17 cellular contexts compared by ENCODE assay signal in the genomic region with DNA sequence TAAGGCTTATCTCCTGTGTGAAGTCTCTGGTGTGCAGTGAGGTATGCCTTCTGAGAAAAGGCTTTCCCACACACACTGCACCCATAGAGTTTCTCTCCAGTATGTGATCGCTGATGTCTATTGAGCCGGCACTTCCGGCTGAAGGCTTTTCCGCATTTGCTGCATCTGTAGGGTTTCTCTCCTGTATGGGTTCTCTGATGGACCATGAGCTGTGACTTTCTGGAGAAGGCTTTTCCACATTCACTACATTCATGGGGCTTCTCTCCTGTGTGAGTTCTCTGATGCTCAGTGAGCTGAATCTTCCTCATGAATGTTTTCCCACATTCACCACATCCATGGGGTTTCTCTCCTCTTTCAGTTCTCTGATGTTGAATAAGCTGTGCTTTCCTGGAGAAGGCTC. TPM values are rescaled to one million over a fixed set of nuclear protein-coding genes. Genes with fewer than 3 reads are reported as not detected.
DNase-seq lines count a peak whose midpoint lies in the region; ATAC-seq, FAIRE-seq and TF ChIP-seq lines count a peak whose summit lies in the region.
"Had no signal": no experiment of that assay in that cellular context is flagged by ENCODE, and none has a peak within 500 bp of the region (broad histone marks: within the 10 kb centered on the region; RNA-seq: fewer than 3 reads in every experiment).

No MANE protein-coding gene starts in this region.

- H3K36me3 Mint-ChIP-seq in stimulated activated naive B cell treated with anti-CD40 and anti-IgM and Interleukin-4, amounts not matched to agents 10 μg/mL and 1 μg/mL and 100 μg/mL, for 72 hours: peaks cover 84 to 98% of the 10 kb centered on the region in 2 donors
- H3K36me3 Mint-ChIP-seq in CD4-positive, alpha-beta T cell (ENCODE audit: low read depth): peaks cover 97% of the 10 kb centered on the region
- peaks cover 94% of the 10 kb centered on the region for H3K36me3 Mint-ChIP-seq in activated naive CD8-positive, alpha-beta T cell treated with anti-CD3 and anti-CD28 coated beads for 36 hours

- no peak overlapping the region for H3K4me3 ChIP-seq in HCT116 (replicated peaks in 1 of 2; ENCODE audit: low read depth in 1 of 2, low read length in 2 of 2)
- H3K4me3 ChIP-seq in bronchial epithelial cell (ENCODE audit: low read depth, low read length): no peak overlapping the region
- peak overlapping the region; percentile 12 to 25 for H3K4me3 ChIP-seq in kidney (ENCODE audit: low read length in 2 of 2)

- H3K9me2 ChIP-seq in HCT116 (ENCODE audit: insufficient read depth): no peaks in the 10 kb centered on the region

- H3K79me2 ChIP-seq in HCT116 (ENCODE audit: insufficient read depth, low read length): no peaks in the 10 kb centered on the region

- no peaks in the 10 kb centered on the region for H3K4me1 ChIP-seq in HCT116 (ENCODE audit: control insufficient read depth in 1 of 2, insufficient read depth in 2 of 2, low read length in 2 of 2)
- no peaks in the 10 kb centered on the region for H3K4me1 ChIP-seq in kidney (ENCODE audit: control insufficient read depth in 1 of 2, insufficient read depth in 1 of 2, low read depth in 1 of 2, low read length in 2 of 2)

- H3K9ac ChIP-seq in HCT116 (ENCODE audit: low read length): no peak overlapping the region
- H3K9ac ChIP-seq in kidney (ENCODE audit: low read length in 2 of 2): no peak overlapping the region

- H3K27ac Mint-ChIP-seq in stimulated activated naive B cell treated with anti-CD40 and anti-IgM and Interleukin-4, amounts not matched to agents 10 μg/mL and 1 μg/mL and 100 μg/mL, for 72 hours: peak overlapping the region; percentile 56
- no peak overlapping the region for H3K27ac Mint-ChIP-seq in CD4-positive, alpha-beta T cell
- H3K27ac Mint-ChIP-seq in activated naive CD8-positive, alpha-beta T cell treated with anti-CD3 and anti-CD28 coated beads for 36 hours: no peak overlapping the region
- H3K27ac Mint-ChIP-seq: CD14-positive monocyte had no signal

- DNase-seq in HCT116 (ENCODE audit: low read depth, low spot score): no peak
- DNase-seq in bronchial epithelial cell (ENCODE audit: low read depth): no peak
- DNase-seq in kidney: no peak
- no peak for DNase-seq in stimulated activated naive B cell treated with anti-CD40 and anti-IgM and Interleukin-4, amounts not matched to agents 10 μg/mL and 1 μg/mL and 100 μg/mL, for 72 hours
- DNase-seq in dermis blood vessel endothelial cell: no peak
- no peak for DNase-seq in CD4-positive, alpha-beta T cell
- DNase-seq in activated naive CD8-positive, alpha-beta T cell treated with anti-CD3 and anti-CD28 coated beads for 36 hours: no peak
- DNase-seq: DMS53, H7, NCI-H1417 treated with DMSO at 0.1 percent for 48 hours, NCI-H2029, NCI-H2171, NCI-H446, NCI-H69, SHP77 had no signal

- POLR2A ChIA-PET in HCT116 (lab: Charles Lee): no interaction called here
- POLR2A ChIA-PET in CD4-positive, alpha-beta T cell (lab: Charles Lee): no interaction called here

- FAIRE-seq in bronchial epithelial cell (lab: Jason Lieb, UNC): peak; percentile 18
- FAIRE-seq in kidney (lab: Jason Lieb, UNC): no peak
- FAIRE-seq: GM19239 had no signal

- no peak for TF ChIP-seq POLR2A in HCT116 (IDR thresholded peaks at IDR 0.05; ENCODE audit: borderline replicate concordance, extremely low read depth, insufficient read depth, insufficient read length)

- H3K9me3 Mint-ChIP-seq in stimulated activated naive B cell treated with anti-CD40 and anti-IgM and Interleukin-4, amounts not matched to agents 10 μg/mL and 1 μg/mL and 100 μg/mL, for 72 hours: peaks cover 58 to 67% of the 10 kb centered on the region in 2 donors
- H3K9me3 Mint-ChIP-seq in CD4-positive, alpha-beta T cell: peaks cover 37% of the 10 kb centered on the region
- peaks cover 79% of the 10 kb centered on the region for H3K9me3 Mint-ChIP-seq in activated naive CD8-positive, alpha-beta T cell treated with anti-CD3 and anti-CD28 coated beads for 36 hours

- H3K4me1 Mint-ChIP-seq in stimulated activated naive B cell treated with anti-CD40 and anti-IgM and Interleukin-4, amounts not matched to agents 10 μg/mL and 1 μg/mL and 100 μg/mL, for 72 hours: no peaks in the 10 kb centered on the region
- H3K4me1 Mint-ChIP-seq in CD4-positive, alpha-beta T cell (ENCODE audit: low read depth): no peaks in the 10 kb centered on the region
- no peaks in the 10 kb centered on the region for H3K4me1 Mint-ChIP-seq in activated naive CD8-positive, alpha-beta T cell treated with anti-CD3 and anti-CD28 coated beads for 36 hours
- H3K4me1 Mint-ChIP-seq: CD14-positive monocyte had no signal

- TF ChIP-seq CTCF in HCT116 (IDR thresholded peaks at IDR 0.05 in 2 of 3, conservative IDR thresholded peaks at IDR 0.05 in 1 of 3; ENCODE audit: borderline replicate concordance in 1 of 3, insufficient read depth in 1 of 3, low read depth in 2 of 3, low read length in 2 of 3) (no peak), bronchial epithelial cell (IDR thresholded peaks at IDR 0.05; ENCODE audit: insufficient read depth, low read length, severe bottlenecking) (no peak), kidney (IDR thresholded peaks at IDR 0.05; ENCODE audit: borderline replicate concordance, extremely low read depth, insufficient read depth) (no peak)
- TF ChIP-seq CTCF in CD4-positive, alpha-beta T cell (IDR thresholded peaks at IDR 0.05): no peak

- H3K4me2 ChIP-seq in HCT116 (ENCODE audit: low read length): no peak overlapping the region

- H3K4me3 Mint-ChIP-seq in stimulated activated naive B cell treated with anti-CD40 and anti-IgM and Interleukin-4, amounts not matched to agents 10 μg/mL and 1 μg/mL and 100 μg/mL, for 72 hours: no peak overlapping the region
- no peak overlapping the region for H3K4me3 Mint-ChIP-seq in CD4-positive, alpha-beta T cell
- no peak overlapping the region for H3K4me3 Mint-ChIP-seq in activated naive CD8-positive, alpha-beta T cell treated with anti-CD3 and anti-CD28 coated beads for 36 hours
- H3K4me3 Mint-ChIP-seq: CD14-positive monocyte had no signal

- no peak overlapping the region for H2AFZ ChIP-seq in HCT116 (ENCODE audit: low read depth, low read length, poor library complexity, severe bottlenecking)

- peaks cover 44 to 61% of the 10 kb centered on the region in 2 experiments; a peak in 3 of 4 replicates for H3K9me3 ChIP-seq in HCT116 (ENCODE audit: control insufficient read depth in 1 of 2, insufficient read depth in 1 of 2, low read depth in 1 of 2, low read length in 2 of 2)
- peaks cover 41 to 81% of the 10 kb centered on the region in 2 donors for H3K9me3 ChIP-seq in kidney (ENCODE audit: control insufficient read depth in 1 of 2, low read length in 2 of 2)
- peaks cover 100% of the 10 kb centered on the region for H3K9me3 ChIP-seq in CD4-positive, alpha-beta T cell (ENCODE audit: control insufficient read depth, low read length)

- no peaks in the 10 kb centered on the region for H3K27me3 Mint-ChIP-seq in stimulated activated naive B cell treated with anti-CD40 and anti-IgM and Interleukin-4, amounts not matched to agents 10 μg/mL and 1 μg/mL and 100 μg/mL, for 72 hours
- H3K27me3 Mint-ChIP-seq in CD4-positive, alpha-beta T cell: no peaks in the 10 kb centered on the region
- no peaks in the 10 kb centered on the region for H3K27me3 Mint-ChIP-seq in activated naive CD8-positive, alpha-beta T cell treated with anti-CD3 and anti-CD28 coated beads for 36 hours

- H3K27ac ChIP-seq in HCT116 (ENCODE audit: low read depth, low read length) (no peak overlapping the region), kidney (ENCODE audit: low read depth in 2 of 2, low read length in 2 of 2) (no peak overlapping the region)
- H3K27ac ChIP-seq in CD4-positive, alpha-beta T cell (ENCODE audit: low read depth, low read length): no peak overlapping the region

- no peaks in the 10 kb centered on the region for H3K27me3 ChIP-seq in HCT116 (ENCODE audit: insufficient read depth, low read length)
- no peaks in the 10 kb centered on the region for H3K27me3 ChIP-seq in bronchial epithelial cell (ENCODE audit: control insufficient read depth, insufficient read depth, low read length)
- H3K27me3 ChIP-seq in CD4-positive, alpha-beta T cell (ENCODE audit: control insufficient read depth, insufficient read depth, low read length): no peaks in the 10 kb centered on the region

- no peak for ATAC-seq in HCT116
- ATAC-seq in stimulated activated naive B cell treated with anti-CD40 and anti-IgM and Interleukin-4, amounts not matched to agents 10 μg/mL and 1 μg/mL and 100 μg/mL, for 72 hours (replicated peaks): no peak
- no peak for ATAC-seq in CD4-positive, alpha-beta T cell (ENCODE audit: poor library complexity)

- CTCF ChIA-PET in HCT116 (lab: Charles Lee): no interaction called here
- CTCF ChIA-PET in CD4-positive, alpha-beta T cell (lab: Charles Lee): no interaction called here

- RAD21 ChIA-PET in HCT116 (lab: Charles Lee; ENCODE audit: low non-redundant PET in 1 of 2, low total read pairs in 2 of 2, uncharacterized antibody in 2 of 2, unreplicated experiment in 2 of 2): no interaction called here

- no peak for TF ChIP-seq RAD21 in HCT116 (IDR thresholded peaks at IDR 0.05; ENCODE audit: low read depth)

- H3K36me3 ChIP-seq in HCT116 (ENCODE audit: control insufficient read depth in 1 of 2, insufficient read depth in 2 of 2, low read length in 2 of 2) (peaks cover 16 to 41% of the 10 kb centered on the region in 2 experiments), bronchial epithelial cell (ENCODE audit: control insufficient read depth, insufficient read depth, low read length) (no peaks in the 10 kb centered on the region), kidney (ENCODE audit: control insufficient read depth in 1 of 2, insufficient read depth in 2 of 2, low read length in 2 of 2) (peaks cover 33 to 49% of the 10 kb centered on the region in 2 donors)

- intact Hi-C loops in HCT116 (cut with micrococcal nuclease): no loop called here
- intact Hi-C loops in kidney (cut with DNase I): no loop called here
- intact Hi-C loops in CD4-positive, alpha-beta T cell (cut with DNase I, micrococcal nuclease): no loop called here

- H4K20me1 ChIP-seq in HCT116 (ENCODE audit: insufficient read depth): no peaks in the 10 kb centered on the region

- BruUV-seq in HCT116 (replicated peaks; lab: Mats Ljungman, UMichigan): no TSS peak

RNA-seq across cellular contexts. Expression of gene ZNF577, which starts 14.7 kb away (rescaled TPM):
- total RNA-seq in HCT116 (2021; ENCODE audit: unreplicated experiment): 5.8 TPM
- 1.7 and 2.9 TPM in 2 replicates for polyA plus RNA-seq in HCT116 (2012)
- 5.5 and 6.8 TPM in 2 replicates for total RNA-seq in bronchial epithelial cell
- 19.0 TPM for total RNA-seq in kidney
- 32.2 TPM for polyA plus RNA-seq in kidney (ENCODE audit: insufficient read depth, low read depth, low replicate concordance)
- total RNA-seq in dermis blood vessel endothelial cell: 3.0 and 4.4 TPM in 2 replicates
- total RNA-seq in CD4-positive, alpha-beta T cell: 10 to 100 TPM in 1 of 2 experiments, 1 to 10 TPM in 1; 8.0 to 10.3 TPM
- total RNA-seq in activated naive CD8-positive, alpha-beta T cell treated with anti-CD3 and anti-CD28 coated beads for 36 hours: 1 to 10 TPM; 4.5 to 4.8 TPM

RNA-seq across cellular contexts. Expression of gene ZNF649, which starts 31.7 kb away (rescaled TPM):
- total RNA-seq in HCT116 (2021; ENCODE audit: unreplicated experiment): 7.3 TPM
- 1.8 and 1.9 TPM in 2 replicates for polyA plus RNA-seq in HCT116 (2012)
- total RNA-seq in bronchial epithelial cell: 8.4 and 13.4 TPM in 2 replicates
- total RNA-seq in kidney: 16.2 TPM
- 4.9 TPM for polyA plus RNA-seq in kidney (ENCODE audit: insufficient read depth, low read depth, low replicate concordance)
- 6.5 and 9.2 TPM in 2 replicates for total RNA-seq in dermis blood vessel endothelial cell
- total RNA-seq in CD4-positive, alpha-beta T cell: 10 to 100 TPM; 13.0 to 13.2 TPM
- 10 to 100 TPM; 12.1 to 12.2 TPM for total RNA-seq in activated naive CD8-positive, alpha-beta T cell treated with anti-CD3 and anti-CD28 coated beads for 36 hours

RNA-seq across cellular contexts. Expression of gene ZNF613, which starts 54.2 kb away (rescaled TPM):
- 2.2 TPM for total RNA-seq in HCT116 (2021; ENCODE audit: unreplicated experiment)
- 0.94 and 2.7 TPM in 2 replicates for polyA plus RNA-seq in HCT116 (2012)
- total RNA-seq in bronchial epithelial cell: 6.8 and 8.3 TPM in 2 replicates
- total RNA-seq in kidney: 6.9 TPM
- polyA plus RNA-seq in kidney (ENCODE audit: insufficient read depth, low read depth, low replicate concordance): 5.8 TPM
- total RNA-seq in dermis blood vessel endothelial cell: 7.7 and 8.5 TPM in 2 replicates
- 1 to 10 TPM in 1 of 2 experiments, under 1 TPM in 1; 0.67 to 1.3 TPM for total RNA-seq in CD4-positive, alpha-beta T cell
- 1 to 10 TPM; 4.3 to 4.5 TPM for total RNA-seq in activated naive CD8-positive, alpha-beta T cell treated with anti-CD3 and anti-CD28 coated beads for 36 hours

Comparison
In these comparisons a context has a peak if more than half of its experiments do, and no peak if none do; other contexts are left out.
1. H3K4me3 ChIP-seq: peak in kidney (2 of 2); none in HCT116 (0 of 2) and bronchial epithelial cell (single experiment).